Comparison of ENCODE assay signal across 2 cellular contexts in the genomic region with DNA sequence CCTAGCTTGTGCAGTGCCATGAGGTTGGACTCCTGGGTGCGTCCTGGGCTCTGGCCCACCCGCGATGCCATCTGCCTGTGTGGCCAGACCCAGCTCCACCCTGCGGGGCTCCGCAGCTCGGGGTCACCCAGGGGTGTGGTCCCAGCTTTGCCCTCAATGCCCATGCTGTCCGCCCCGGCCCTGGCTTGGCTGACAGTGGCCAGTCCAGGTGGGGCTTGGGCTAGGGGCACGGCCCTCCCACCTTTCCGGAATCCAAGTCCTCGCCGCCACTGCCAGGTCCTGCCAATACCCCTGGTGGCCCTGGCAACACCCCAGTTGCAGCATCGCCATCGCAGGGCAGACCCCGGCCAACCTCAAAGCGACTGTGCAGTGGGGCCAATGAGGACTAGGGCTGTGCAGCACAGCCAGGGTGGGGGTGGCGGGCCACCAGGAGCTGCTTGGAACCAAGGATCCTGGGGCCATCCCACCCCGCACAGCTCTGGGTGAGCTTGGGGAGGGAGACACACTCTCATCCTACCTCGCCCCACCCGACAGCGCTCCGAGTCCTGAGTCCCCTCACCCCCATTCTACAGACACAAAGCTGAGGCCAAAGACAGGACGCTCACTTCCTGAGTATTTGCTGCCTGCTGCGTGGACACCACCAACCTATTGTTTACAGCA.
TF ChIP-seq lines count a peak whose summit lies in the region.

No MANE protein-coding gene starts in this region.

TF ChIP-seq in liver, 16 proteins besides CTCF, POLR2A, EP300 and RAD21 (continued from another document):
- TF ChIP-seq, protein P1, sequence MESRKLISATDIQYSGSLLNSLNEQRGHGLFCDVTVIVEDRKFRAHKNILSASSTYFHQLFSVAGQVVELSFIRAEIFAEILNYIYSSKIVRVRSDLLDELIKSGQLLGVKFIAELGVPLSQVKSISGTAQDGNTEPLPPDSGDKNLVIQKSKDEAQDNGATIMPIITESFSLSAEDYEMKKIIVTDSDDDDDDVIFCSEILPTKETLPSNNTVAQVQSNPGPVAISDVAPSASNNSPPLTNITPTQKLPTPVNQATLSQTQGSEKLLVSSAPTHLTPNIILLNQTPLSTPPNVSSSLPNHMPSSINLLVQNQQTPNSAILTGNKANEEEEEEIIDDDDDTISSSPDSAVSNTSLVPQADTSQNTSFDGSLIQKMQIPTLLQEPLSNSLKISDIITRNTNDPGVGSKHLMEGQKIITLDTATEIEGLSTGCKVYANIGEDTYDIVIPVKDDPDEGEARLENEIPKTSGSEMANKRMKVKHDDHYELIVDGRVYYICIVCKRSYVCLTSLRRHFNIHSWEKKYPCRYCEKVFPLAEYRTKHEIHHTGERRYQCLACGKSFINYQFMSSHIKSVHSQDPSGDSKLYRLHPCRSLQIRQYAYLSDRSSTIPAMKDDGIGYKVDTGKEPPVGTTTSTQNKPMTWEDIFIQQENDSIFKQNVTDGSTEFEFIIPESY (IDR thresholded peaks at IDR 0.05) = no peak
- no peak for TF ChIP-seq YY1 (IDR thresholded peaks at IDR 0.05)
- TF ChIP-seq HNF4G (IDR thresholded peaks at IDR 0.05) = no peak
- no peak for TF ChIP-seq NR2F2 (IDR thresholded peaks at IDR 0.05)
- TF ChIP-seq, protein P2, sequence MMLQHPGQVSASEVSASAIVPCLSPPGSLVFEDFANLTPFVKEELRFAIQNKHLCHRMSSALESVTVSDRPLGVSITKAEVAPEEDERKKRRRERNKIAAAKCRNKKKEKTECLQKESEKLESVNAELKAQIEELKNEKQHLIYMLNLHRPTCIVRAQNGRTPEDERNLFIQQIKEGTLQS (IDR thresholded peaks at IDR 0.05) = no peak
- no peak for TF ChIP-seq JUND (IDR thresholded peaks at IDR 0.05)
- no peak for TF ChIP-seq SP1 (IDR thresholded peaks at IDR 0.05)
- TF ChIP-seq RXRA (IDR thresholded peaks at IDR 0.05) = no peak
- no peak for TF ChIP-seq EGR1 (IDR thresholded peaks at IDR 0.05; ENCODE audit: low read depth in 2 of 2)
- no peak for TF ChIP-seq HNF4A (conservative IDR thresholded peaks at IDR 0.05)
- TF ChIP-seq, protein P3, sequence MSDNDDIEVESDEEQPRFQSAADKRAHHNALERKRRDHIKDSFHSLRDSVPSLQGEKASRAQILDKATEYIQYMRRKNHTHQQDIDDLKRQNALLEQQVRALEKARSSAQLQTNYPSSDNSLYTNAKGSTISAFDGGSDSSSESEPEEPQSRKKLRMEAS (IDR thresholded peaks at IDR 0.05) = no peak
- TF ChIP-seq TAF1 (conservative IDR thresholded peaks at IDR 0.05) = no peak
- no peak for TF ChIP-seq FOXA2 (IDR thresholded peaks at IDR 0.05)
TF ChIP-seq in liver: peak in this region for 0.

TF ChIP-seq in HepG2, 621 proteins besides CTCF, POLR2A, EP300 and RAD21 (continued from another document):
- TF ChIP-seq, protein P4, sequence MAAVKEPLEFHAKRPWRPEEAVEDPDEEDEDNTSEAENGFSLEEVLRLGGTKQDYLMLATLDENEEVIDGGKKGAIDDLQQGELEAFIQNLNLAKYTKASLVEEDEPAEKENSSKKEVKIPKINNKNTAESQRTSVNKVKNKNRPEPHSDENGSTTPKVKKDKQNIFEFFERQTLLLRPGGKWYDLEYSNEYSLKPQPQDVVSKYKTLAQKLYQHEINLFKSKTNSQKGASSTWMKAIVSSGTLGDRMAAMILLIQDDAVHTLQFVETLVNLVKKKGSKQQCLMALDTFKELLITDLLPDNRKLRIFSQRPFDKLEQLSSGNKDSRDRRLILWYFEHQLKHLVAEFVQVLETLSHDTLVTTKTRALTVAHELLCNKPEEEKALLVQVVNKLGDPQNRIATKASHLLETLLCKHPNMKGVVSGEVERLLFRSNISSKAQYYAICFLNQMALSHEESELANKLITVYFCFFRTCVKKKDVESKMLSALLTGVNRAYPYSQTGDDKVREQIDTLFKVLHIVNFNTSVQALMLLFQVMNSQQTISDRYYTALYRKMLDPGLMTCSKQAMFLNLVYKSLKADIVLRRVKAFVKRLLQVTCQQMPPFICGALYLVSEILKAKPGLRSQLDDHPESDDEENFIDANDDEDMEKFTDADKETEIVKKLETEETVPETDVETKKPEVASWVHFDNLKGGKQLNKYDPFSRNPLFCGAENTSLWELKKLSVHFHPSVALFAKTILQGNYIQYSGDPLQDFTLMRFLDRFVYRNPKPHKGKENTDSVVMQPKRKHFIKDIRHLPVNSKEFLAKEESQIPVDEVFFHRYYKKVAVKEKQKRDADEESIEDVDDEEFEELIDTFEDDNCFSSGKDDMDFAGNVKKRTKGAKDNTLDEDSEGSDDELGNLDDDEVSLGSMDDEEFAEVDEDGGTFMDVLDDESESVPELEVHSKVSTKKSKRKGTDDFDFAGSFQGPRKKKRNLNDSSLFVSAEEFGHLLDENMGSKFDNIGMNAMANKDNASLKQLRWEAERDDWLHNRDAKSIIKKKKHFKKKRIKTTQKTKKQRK (IDR thresholded peaks at IDR 0.05; ENCODE audit: low read length) = no peak
- no peak for TF ChIP-seq TOE1 (CRISPR knock-in tag; IDR thresholded peaks at IDR 0.05)
- TF ChIP-seq ZNF781 (CRISPR knock-in tag; IDR thresholded peaks at IDR 0.05; ENCODE audit: borderline replicate concordance, not compliant biosample characterization) = no peak
- TF ChIP-seq, protein P5, sequence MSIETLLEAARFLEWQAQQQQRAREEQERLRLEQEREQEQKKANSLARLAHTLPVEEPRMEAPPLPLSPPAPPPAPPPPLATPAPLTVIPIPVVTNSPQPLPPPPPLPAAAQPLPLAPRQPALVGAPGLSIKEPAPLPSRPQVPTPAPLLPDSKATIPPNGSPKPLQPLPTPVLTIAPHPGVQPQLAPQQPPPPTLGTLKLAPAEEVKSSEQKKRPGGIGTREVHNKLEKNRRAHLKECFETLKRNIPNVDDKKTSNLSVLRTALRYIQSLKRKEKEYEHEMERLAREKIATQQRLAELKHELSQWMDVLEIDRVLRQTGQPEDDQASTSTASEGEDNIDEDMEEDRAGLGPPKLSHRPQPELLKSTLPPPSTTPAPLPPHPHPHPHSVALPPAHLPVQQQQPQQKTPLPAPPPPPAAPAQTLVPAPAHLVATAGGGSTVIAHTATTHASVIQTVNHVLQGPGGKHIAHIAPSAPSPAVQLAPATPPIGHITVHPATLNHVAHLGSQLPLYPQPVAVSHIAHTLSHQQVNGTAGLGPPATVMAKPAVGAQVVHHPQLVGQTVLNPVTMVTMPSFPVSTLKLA (IDR thresholded peaks at IDR 0.05) = no peak
